In genomic region chr20:45304464-45304999, GRCh38 we compare ENCODE assay signal across 22 cellular contexts. TPM values are rescaled to one million over a fixed set of nuclear protein-coding genes. Genes with fewer than 3 reads are reported as not detected.
A peak's percentile ranks its signal among the peaks of the same experiment; 100 is the strongest.
DNase-seq lines count a peak whose midpoint lies in the region; ATAC-seq, FAIRE-seq and TF ChIP-seq lines count a peak whose summit lies in the region.
"Had no signal": no experiment of that assay in that cellular context is flagged by ENCODE, and none has a peak within 500 bp of the region (broad histone marks: within the 10 kb centered on the region; RNA-seq: fewer than 3 reads in every experiment).

No MANE protein-coding gene starts in this region.

- no peaks in the 10 kb centered on the region for H3K36me3 Mint-ChIP-seq in neural crest cell (ENCODE audit: low read depth)
- no peaks in the 10 kb centered on the region for H3K36me3 Mint-ChIP-seq in natural killer cell
- H3K36me3 Mint-ChIP-seq: CD4-positive, CD25-positive, alpha-beta regulatory T cell; CD8-positive, alpha-beta memory T cell had no signal

- DNase-seq in GM10266 (ENCODE audit: extremely low spot score) = peak; percentile 23
- DNase-seq in HTR-8/SVneo (ENCODE audit: insufficient read length, low spot score) = no peak
- DNase-seq in neural crest cell (ENCODE audit: low read depth, low spot score) = no peak
- DNase-seq in NCI-H2081 (lab: John Stamatoyannopoulos, UW) = no peak
- no peak for DNase-seq in substantia nigra (lab: John Stamatoyannopoulos, UW)
- no peak for DNase-seq in natural killer cell
- DNase-seq: BE2C; C1 segment of cervical spinal cord; CD4-positive, CD25-positive, alpha-beta regulatory T cell; CD8-positive, alpha-beta memory T cell; COR-L47; DMS 273 treated with DMSO at 0.1 percent for 48 hours; DND-41; EL; GOT3; Kasumi-1; KG1 had no signal

- peak overlapping the region; percentile 50 for H3K27ac Mint-ChIP-seq in neural crest cell (ENCODE audit: unreplicated experiment)
- no peak overlapping the region for H3K27ac Mint-ChIP-seq in natural killer cell
- H3K27ac Mint-ChIP-seq: CD4-positive, CD25-positive, alpha-beta regulatory T cell; CD8-positive, alpha-beta memory T cell had no signal

- intact Hi-C loops in natural killer cell (cut with micrococcal nuclease) = no loop called here

- H3K4me3 Mint-ChIP-seq in neural crest cell = no peak overlapping the region
- no peak overlapping the region for H3K4me3 Mint-ChIP-seq in natural killer cell
- H3K4me3 Mint-ChIP-seq: CD4-positive, CD25-positive, alpha-beta regulatory T cell; CD8-positive, alpha-beta memory T cell had no signal

- FAIRE-seq in HTR-8/SVneo (lab: Jason Lieb, UNC) = peak; percentile 83

- no peaks in the 10 kb centered on the region for H3K9me3 Mint-ChIP-seq in neural crest cell
- H3K9me3 Mint-ChIP-seq in natural killer cell = no peaks in the 10 kb centered on the region
- H3K9me3 Mint-ChIP-seq: CD4-positive, CD25-positive, alpha-beta regulatory T cell; CD8-positive, alpha-beta memory T cell had no signal

- H3K4me1 Mint-ChIP-seq in neural crest cell (no peaks in the 10 kb centered on the region), natural killer cell (no peaks in the 10 kb centered on the region)

- no peak overlapping the region for H3K27ac ChIP-seq in substantia nigra (ENCODE audit: low read depth, low read length, poor library complexity, severe bottlenecking)
- H3K27ac ChIP-seq: HL-60 had no signal

- no peak for ATAC-seq in natural killer cell

- TF ChIP-seq CTCF in GM10266 (IDR thresholded peaks at IDR 0.05; ENCODE audit: control insufficient read depth, insufficient read depth, low read depth, missing control alignments) = no peak
- TF ChIP-seq CTCF in neural crest cell (conservative IDR thresholded peaks at IDR 0.05) = no peak
- TF ChIP-seq CTCF in natural killer cell (IDR thresholded peaks at IDR 0.05) = no peak

- H3K27me3 Mint-ChIP-seq in neural crest cell (ENCODE audit: low read depth) = peaks cover 53% of the 10 kb centered on the region
- H3K27me3 Mint-ChIP-seq in natural killer cell (ENCODE audit: low read depth in 2 of 2) = peaks cover 23 to 34% of the 10 kb centered on the region in 2 donors

RNA-seq across cellular contexts. Expression of gene RBPJL, which starts 2.1 kb away (rescaled TPM):
- total RNA-seq in neural crest cell (not detected in 2 replicates), natural killer cell (not detected)
- total RNA-seq: A172; CD4-positive, CD25-positive, alpha-beta regulatory T cell; CD8-positive, alpha-beta memory T cell; G401; H7; HT1080 had no signal

RNA-seq across cellular contexts. Expression of gene MATN4, which starts 3.6 kb away (rescaled TPM):
- 0.18 TPM in 1 of 2 replicates, not detected in the other for total RNA-seq in neural crest cell
- not detected for total RNA-seq in natural killer cell
- total RNA-seq: A172; CD4-positive, CD25-positive, alpha-beta regulatory T cell; G401; HT1080 had no signal

RNA-seq across cellular contexts. Expression of gene SDC4, which starts 43.7 kb away (rescaled TPM):
- total RNA-seq in neural crest cell (11.4 and 11.5 TPM in 2 replicates), natural killer cell (1 to 10 TPM in 2 of 3 donors, under 1 TPM in 1; 0.45 to 1.8 (median 1.5) TPM)

RNA-seq across cellular contexts. Expression of gene SLPI, which starts 50.2 kb away (rescaled TPM):
- not detected in 2 replicates for total RNA-seq in neural crest cell
- total RNA-seq in natural killer cell = under 1 TPM in 1 of 3 donors, not detected in 2; 0.90 TPM
- total RNA-seq: CD4-positive, CD25-positive, alpha-beta regulatory T cell; CD8-positive, alpha-beta memory T cell; G401; H7; HT1080 had no signal

RNA-seq across cellular contexts. Expression of gene SYS1, which starts 58.4 kb away (rescaled TPM):
- total RNA-seq in neural crest cell (24.6 and 25.7 TPM in 2 replicates), natural killer cell (10 to 100 TPM; 73.8 to 77.4 (median 74.0) TPM)
